19 cellular contexts compared by ENCODE assay signal in genomic region chr10:128729910-128730420, GRCh38.
DNase-seq lines count a peak whose midpoint lies in the region; TF ChIP-seq lines count a peak whose summit lies in the region.
"Had no signal": no experiment of that assay in that cellular context is flagged by ENCODE, and none has a peak within 500 bp of the region (broad histone marks: within the 10 kb centered on the region; RNA-seq: fewer than 3 reads in every experiment).

No MANE protein-coding gene starts in this region.

- H3K9me3 Mint-ChIP-seq in endothelial cell (ENCODE audit: unreplicated experiment): no peaks in the 10 kb centered on the region
- H3K9me3 Mint-ChIP-seq: CD4-positive, alpha-beta T cell had no signal

- H3K36me3 Mint-ChIP-seq in endothelial cell (ENCODE audit: low read depth, unreplicated experiment): no peaks in the 10 kb centered on the region
- H3K36me3 Mint-ChIP-seq: CD14-positive monocyte; CD8-positive, alpha-beta memory T cell had no signal

- intact Hi-C loops in dorsolateral prefrontal cortex (cut with DNase I): no loop called here

- no peak overlapping the region for H3K27ac Mint-ChIP-seq in endothelial cell (ENCODE audit: unreplicated experiment)
- H3K27ac Mint-ChIP-seq: CD14-positive monocyte; CD4-positive, alpha-beta T cell; CD8-positive, alpha-beta memory T cell had no signal

- no peak overlapping the region for H3K9ac ChIP-seq in BLaER1 treated with 17β-estradiol and CSF1 and Interleukin-3, amounts not matched to agents 10 nM and 100 nM
- H3K9ac ChIP-seq: GM23248 had no signal

- peaks cover 0 to 5% (median 0%) of the 10 kb centered on the region in 11 experiments; a peak in 3 of 22 replicates for H3K9me3 ChIP-seq in BLaER1 treated with 17β-estradiol and CSF1 and Interleukin-3, amounts not matched to agents 10 nM and 100 nM (replicated peaks in 1 of 11)
- H3K9me3 ChIP-seq: A549 had no signal

- H3K36me3 ChIP-seq in BLaER1 treated with 17β-estradiol and CSF1 and Interleukin-3, amounts not matched to agents 10 nM and 100 nM: no peaks in the 10 kb centered on the region

- no peaks in the 10 kb centered on the region for H4K20me1 ChIP-seq in BLaER1 treated with 17β-estradiol and CSF1 and Interleukin-3, amounts not matched to agents 10 nM and 100 nM

- peak overlapping the region in 9 of 11 experiments; percentile 35 to 81 (median 65); a peak in 18 of 22 replicates for H3K4me2 ChIP-seq in BLaER1 treated with 17β-estradiol and CSF1 and Interleukin-3, amounts not matched to agents 10 nM and 100 nM
- H3K4me2 ChIP-seq: A549 had no signal

- DNase-seq in dorsolateral prefrontal cortex (peak in 2 of 10 donors; percentile 18 to 58), middle frontal gyrus (ENCODE audit: extremely low spot score, low spot score) (peak; percentile 47), superior temporal gyrus (ENCODE audit: extremely low spot score) (peak; percentile 63), endothelial cell (ENCODE audit: low spot score) (no peak)
- no peak for DNase-seq in activated CD4-positive, alpha-beta T cell treated with anti-CD3 and anti-CD28 coated beads, Interleukin-2, amount 50 U/mL, for 1 hour
- DNase-seq in stimulated activated CD4-positive, alpha-beta T cell treated with anti-CD3 and anti-CD28 coated beads, Interleukin-4, amount 100 ng/mL, for 4 hours: no peak
- DNase-seq: 8988T; ACHN; CD4-positive, alpha-beta T cell; CD8-positive, alpha-beta memory T cell; DMS53; DMS79 treated with DMSO at 0.1 percent for 48 hours; GF-D8; GM23248; H7; HCEC 1CT had no signal

- H3K4me3 Mint-ChIP-seq in endothelial cell (ENCODE audit: unreplicated experiment): no peak overlapping the region
- H3K4me3 Mint-ChIP-seq: CD14-positive monocyte; CD4-positive, alpha-beta T cell; CD8-positive, alpha-beta memory T cell had no signal

- no peak overlapping the region for H3K27ac ChIP-seq in BLaER1 treated with 17β-estradiol and CSF1 and Interleukin-3, amounts not matched to agents 10 nM and 100 nM
- peak overlapping the region in 31 of 59 donors; percentile 11 to 84 (median 59) for H3K27ac ChIP-seq in dorsolateral prefrontal cortex
- H3K27ac ChIP-seq: A549, GM23248 had no signal

- peaks cover 0 to 56% (median 41%) of the 10 kb centered on the region in 10 experiments; a peak in 17 of 20 replicates for H3K4me1 ChIP-seq in BLaER1 treated with 17β-estradiol and CSF1 and Interleukin-3, amounts not matched to agents 10 nM and 100 nM
- H3K4me1 ChIP-seq: A549 had no signal

- H3K27me3 Mint-ChIP-seq in endothelial cell (ENCODE audit: unreplicated experiment): peaks cover under 1% of the 10 kb centered on the region
- H3K27me3 Mint-ChIP-seq: CD4-positive, alpha-beta T cell had no signal

- H3K4me3 ChIP-seq in BLaER1 treated with 17β-estradiol and CSF1 and Interleukin-3, amounts not matched to agents 10 nM and 100 nM: no peak overlapping the region
- H3K4me3 ChIP-seq in dorsolateral prefrontal cortex: no peak overlapping the region
- H3K4me3 ChIP-seq: A549, GM23248 had no signal

- no peaks in the 10 kb centered on the region for H3K27me3 ChIP-seq in BLaER1 treated with 17β-estradiol and CSF1 and Interleukin-3, amounts not matched to agents 10 nM and 100 nM
- H3K27me3 ChIP-seq in dorsolateral prefrontal cortex: peaks cover 0 to 6% (median 0%) of the 10 kb centered on the region in 45 donors

- H3K4me1 Mint-ChIP-seq in endothelial cell (ENCODE audit: unreplicated experiment): no peaks in the 10 kb centered on the region
- H3K4me1 Mint-ChIP-seq: CD14-positive monocyte; CD8-positive, alpha-beta memory T cell had no signal

- TF ChIP-seq CTCF in dorsolateral prefrontal cortex (IDR thresholded peaks at IDR 0.05 in 54 of 56, conservative IDR thresholded peaks at IDR 0.05 in 2 of 56; ENCODE audit: low read depth in 1 of 56, partially characterized antibody in 56 of 56) (no peak), endothelial cell (IDR thresholded peaks at IDR 0.05; ENCODE audit: unreplicated experiment) (no peak)

Comparison
In these comparisons a context has a peak if more than half of its experiments do, and no peak if none do; other contexts are left out.
1. H3K27ac ChIP-seq: peak in dorsolateral prefrontal cortex (31 of 59); none in BLaER1 treated with 17β-estradiol and CSF1 and Interleukin-3, amounts not matched to agents 10 nM and 100 nM (0 of 11).
2. DNase-seq: peak in middle frontal gyrus (single experiment) and superior temporal gyrus (single experiment); none in endothelial cell (single experiment), activated CD4-positive, alpha-beta T cell treated with anti-CD3 and anti-CD28 coated beads, Interleukin-2, amount 50 U/mL, for 1 hour (single experiment) and stimulated activated CD4-positive, alpha-beta T cell treated with anti-CD3 and anti-CD28 coated beads, Interleukin-4, amount 100 ng/mL, for 4 hours (0 of 2).